ENCODE assay signal across 10 cellular contexts in the genomic region with DNA sequence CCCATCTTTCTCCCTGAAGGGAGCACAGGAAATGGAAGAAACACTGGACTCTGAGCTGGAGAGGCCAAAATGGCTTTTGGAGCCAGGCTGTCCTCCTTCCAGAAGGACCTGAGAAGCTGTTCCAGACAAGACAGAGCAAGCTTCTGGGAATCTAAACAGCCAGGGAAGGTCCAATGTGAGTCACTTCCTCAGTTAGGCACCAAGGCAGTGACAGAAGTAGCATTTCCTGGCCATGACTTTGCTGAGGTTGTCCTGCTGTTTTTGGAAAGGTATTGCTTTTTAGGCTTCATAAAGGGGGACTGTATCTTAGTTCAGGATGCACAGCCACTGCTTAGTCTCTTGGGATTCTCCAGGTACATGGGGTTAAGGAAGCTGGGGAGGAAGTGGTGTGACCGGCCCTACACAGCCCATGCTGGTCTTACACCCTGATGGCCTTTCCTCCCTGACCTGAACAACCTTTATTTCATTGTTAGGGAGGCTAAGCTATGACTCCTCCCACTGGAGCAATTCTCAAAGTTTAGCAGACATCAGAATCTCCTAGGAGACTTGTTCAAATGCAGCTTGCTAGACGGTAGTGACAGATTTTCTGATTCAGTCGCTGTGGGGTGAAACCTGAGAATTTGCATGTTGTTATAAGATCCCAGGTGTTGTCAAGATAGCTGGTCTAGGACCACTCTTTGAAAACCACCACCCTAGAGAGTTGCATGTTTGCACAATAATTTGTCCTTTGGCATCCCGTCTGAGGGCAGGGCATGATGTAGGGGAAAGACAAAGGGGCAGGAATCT. TPM values are rescaled to one million over a fixed set of nuclear protein-coding genes. Genes with fewer than 3 reads are reported as not detected.
DNase-seq lines count a peak whose midpoint lies in the region; ATAC-seq, FAIRE-seq and TF ChIP-seq lines count a peak whose summit lies in the region.
"Had no signal": no experiment of that assay in that cellular context is flagged by ENCODE, and none has a peak within 500 bp of the region (broad histone marks: within the 10 kb centered on the region; RNA-seq: fewer than 3 reads in every experiment).

No MANE protein-coding gene starts in this region.

- TF ChIP-seq CTCF in bronchial epithelial cell (IDR thresholded peaks at IDR 0.05; ENCODE audit: insufficient read depth, low read length, severe bottlenecking), result no peak

- no peaks in the 10 kb centered on the region for H3K27me3 ChIP-seq in bronchial epithelial cell (ENCODE audit: control insufficient read depth, insufficient read depth, low read length)

- DNase-seq in GM12892 (ENCODE audit: insufficient read length), result no peak
- peak; percentile 79 for DNase-seq in bronchial epithelial cell (ENCODE audit: low read depth)
- DNase-seq in midbrain (lab: John Stamatoyannopoulos, UW), result no peak
- DNase-seq in NCI-H446 (lab: John Stamatoyannopoulos, UW), result no peak
- no peak for DNase-seq in NCI-H1417 treated with DMSO at 0.1 percent for 48 hours (lab: John Stamatoyannopoulos, UW)
- no peak for DNase-seq in D341Med (ENCODE audit: low spot score)
- DNase-seq: activated CD8-positive, alpha-beta memory T cell treated with anti-CD3 and anti-CD28 coated beads for 24 hours; right cardiac atrium had no signal

- H3K36me3 ChIP-seq in bronchial epithelial cell (ENCODE audit: control insufficient read depth, insufficient read depth, low read length), result no peaks in the 10 kb centered on the region

- ATAC-seq in GM21447 (IDR thresholded peaks at IDR 0.05; ENCODE audit: unreplicated experiment) (peak; percentile 62), HG03135 (IDR thresholded peaks at IDR 0.05; ENCODE audit: unreplicated experiment) (peak; percentile 74)
- ATAC-seq: right cardiac atrium had no signal

- no peak overlapping the region for H3K4me3 ChIP-seq in bronchial epithelial cell (ENCODE audit: low read depth, low read length)

- FAIRE-seq in GM12892 (lab: Jason Lieb, UNC), result peak; percentile 86
- no peak for FAIRE-seq in bronchial epithelial cell (lab: Jason Lieb, UNC)

- no peak for TF ChIP-seq POLR2A in GM12892 (IDR thresholded peaks at IDR 0.05; ENCODE audit: low read depth, low read length)

RNA-seq across cellular contexts. Expression of a gene that starts 6.8 kb away (rescaled TPM):
- polyA plus RNA-seq in GM12892 (2012; ENCODE audit: missing spikeins), result not detected
- total RNA-seq in bronchial epithelial cell, result 0.53 and 1.2 TPM in 2 replicates

RNA-seq across cellular contexts. Expression of a gene that starts 34.5 kb away (rescaled TPM):
- not detected for polyA plus RNA-seq in GM12892 (2012; ENCODE audit: missing spikeins)
- total RNA-seq in bronchial epithelial cell, result 0.53 and 0.77 TPM in 2 replicates
